ENCODE assay signal across 1 cellular context in the genomic region with DNA sequence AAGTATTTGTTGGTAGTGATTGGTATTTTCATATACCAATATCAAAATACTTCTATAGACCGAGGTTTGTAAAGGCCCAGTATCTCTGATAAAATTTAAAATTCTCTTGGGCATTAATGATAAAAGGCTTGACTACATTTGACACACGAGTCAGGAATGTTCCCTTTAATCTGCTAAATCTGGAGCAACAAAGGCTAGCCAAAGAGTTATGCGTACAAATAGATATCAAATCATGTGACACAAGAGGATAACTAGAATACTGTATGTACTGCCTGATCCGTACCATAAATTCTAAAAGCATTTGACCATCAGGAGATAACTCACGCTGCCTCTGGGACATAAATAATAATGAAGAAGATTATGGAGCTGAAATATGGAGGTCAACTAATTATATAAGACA.
TF ChIP-seq lines count a peak whose summit lies in the region.

No MANE protein-coding gene starts in this region.

TF ChIP-seq in SK-N-SH, 30 proteins besides CTCF, POLR2A, EP300 and RAD21:
- TF ChIP-seq, protein P1, sequence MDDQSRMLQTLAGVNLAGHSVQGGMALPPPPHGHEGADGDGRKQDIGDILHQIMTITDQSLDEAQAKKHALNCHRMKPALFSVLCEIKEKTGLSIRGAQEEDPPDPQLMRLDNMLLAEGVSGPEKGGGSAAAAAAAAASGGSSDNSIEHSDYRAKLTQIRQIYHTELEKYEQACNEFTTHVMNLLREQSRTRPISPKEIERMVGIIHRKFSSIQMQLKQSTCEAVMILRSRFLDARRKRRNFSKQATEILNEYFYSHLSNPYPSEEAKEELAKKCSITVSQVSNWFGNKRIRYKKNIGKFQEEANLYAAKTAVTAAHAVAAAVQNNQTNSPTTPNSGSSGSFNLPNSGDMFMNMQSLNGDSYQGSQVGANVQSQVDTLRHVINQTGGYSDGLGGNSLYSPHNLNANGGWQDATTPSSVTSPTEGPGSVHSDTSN (IDR thresholded peaks at IDR 0.05), result no peak
- TF ChIP-seq, protein P2, sequence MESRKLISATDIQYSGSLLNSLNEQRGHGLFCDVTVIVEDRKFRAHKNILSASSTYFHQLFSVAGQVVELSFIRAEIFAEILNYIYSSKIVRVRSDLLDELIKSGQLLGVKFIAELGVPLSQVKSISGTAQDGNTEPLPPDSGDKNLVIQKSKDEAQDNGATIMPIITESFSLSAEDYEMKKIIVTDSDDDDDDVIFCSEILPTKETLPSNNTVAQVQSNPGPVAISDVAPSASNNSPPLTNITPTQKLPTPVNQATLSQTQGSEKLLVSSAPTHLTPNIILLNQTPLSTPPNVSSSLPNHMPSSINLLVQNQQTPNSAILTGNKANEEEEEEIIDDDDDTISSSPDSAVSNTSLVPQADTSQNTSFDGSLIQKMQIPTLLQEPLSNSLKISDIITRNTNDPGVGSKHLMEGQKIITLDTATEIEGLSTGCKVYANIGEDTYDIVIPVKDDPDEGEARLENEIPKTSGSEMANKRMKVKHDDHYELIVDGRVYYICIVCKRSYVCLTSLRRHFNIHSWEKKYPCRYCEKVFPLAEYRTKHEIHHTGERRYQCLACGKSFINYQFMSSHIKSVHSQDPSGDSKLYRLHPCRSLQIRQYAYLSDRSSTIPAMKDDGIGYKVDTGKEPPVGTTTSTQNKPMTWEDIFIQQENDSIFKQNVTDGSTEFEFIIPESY (IDR thresholded peaks at IDR 0.05; ENCODE audit: borderline replicate concordance, low read depth), result no peak
- TF ChIP-seq RFX5 (IDR thresholded peaks at IDR 0.05; ENCODE audit: low read length) (no peak), CHD2 (IDR thresholded peaks at IDR 0.05; ENCODE audit: low read length, partially characterized antibody) (no peak), RCOR1 (IDR thresholded peaks at IDR 0.05; ENCODE audit: low read length) (no peak), GABPA (IDR thresholded peaks at IDR 0.05; ENCODE audit: low read depth) (no peak)
- TF ChIP-seq, protein P3, sequence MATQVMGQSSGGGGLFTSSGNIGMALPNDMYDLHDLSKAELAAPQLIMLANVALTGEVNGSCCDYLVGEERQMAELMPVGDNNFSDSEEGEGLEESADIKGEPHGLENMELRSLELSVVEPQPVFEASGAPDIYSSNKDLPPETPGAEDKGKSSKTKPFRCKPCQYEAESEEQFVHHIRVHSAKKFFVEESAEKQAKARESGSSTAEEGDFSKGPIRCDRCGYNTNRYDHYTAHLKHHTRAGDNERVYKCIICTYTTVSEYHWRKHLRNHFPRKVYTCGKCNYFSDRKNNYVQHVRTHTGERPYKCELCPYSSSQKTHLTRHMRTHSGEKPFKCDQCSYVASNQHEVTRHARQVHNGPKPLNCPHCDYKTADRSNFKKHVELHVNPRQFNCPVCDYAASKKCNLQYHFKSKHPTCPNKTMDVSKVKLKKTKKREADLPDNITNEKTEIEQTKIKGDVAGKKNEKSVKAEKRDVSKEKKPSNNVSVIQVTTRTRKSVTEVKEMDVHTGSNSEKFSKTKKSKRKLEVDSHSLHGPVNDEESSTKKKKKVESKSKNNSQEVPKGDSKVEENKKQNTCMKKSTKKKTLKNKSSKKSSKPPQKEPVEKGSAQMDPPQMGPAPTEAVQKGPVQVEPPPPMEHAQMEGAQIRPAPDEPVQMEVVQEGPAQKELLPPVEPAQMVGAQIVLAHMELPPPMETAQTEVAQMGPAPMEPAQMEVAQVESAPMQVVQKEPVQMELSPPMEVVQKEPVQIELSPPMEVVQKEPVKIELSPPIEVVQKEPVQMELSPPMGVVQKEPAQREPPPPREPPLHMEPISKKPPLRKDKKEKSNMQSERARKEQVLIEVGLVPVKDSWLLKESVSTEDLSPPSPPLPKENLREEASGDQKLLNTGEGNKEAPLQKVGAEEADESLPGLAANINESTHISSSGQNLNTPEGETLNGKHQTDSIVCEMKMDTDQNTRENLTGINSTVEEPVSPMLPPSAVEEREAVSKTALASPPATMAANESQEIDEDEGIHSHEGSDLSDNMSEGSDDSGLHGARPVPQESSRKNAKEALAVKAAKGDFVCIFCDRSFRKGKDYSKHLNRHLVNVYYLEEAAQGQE (IDR thresholded peaks at IDR 0.05; ENCODE audit: low read depth, low read length), result no peak
